In the genomic region with DNA sequence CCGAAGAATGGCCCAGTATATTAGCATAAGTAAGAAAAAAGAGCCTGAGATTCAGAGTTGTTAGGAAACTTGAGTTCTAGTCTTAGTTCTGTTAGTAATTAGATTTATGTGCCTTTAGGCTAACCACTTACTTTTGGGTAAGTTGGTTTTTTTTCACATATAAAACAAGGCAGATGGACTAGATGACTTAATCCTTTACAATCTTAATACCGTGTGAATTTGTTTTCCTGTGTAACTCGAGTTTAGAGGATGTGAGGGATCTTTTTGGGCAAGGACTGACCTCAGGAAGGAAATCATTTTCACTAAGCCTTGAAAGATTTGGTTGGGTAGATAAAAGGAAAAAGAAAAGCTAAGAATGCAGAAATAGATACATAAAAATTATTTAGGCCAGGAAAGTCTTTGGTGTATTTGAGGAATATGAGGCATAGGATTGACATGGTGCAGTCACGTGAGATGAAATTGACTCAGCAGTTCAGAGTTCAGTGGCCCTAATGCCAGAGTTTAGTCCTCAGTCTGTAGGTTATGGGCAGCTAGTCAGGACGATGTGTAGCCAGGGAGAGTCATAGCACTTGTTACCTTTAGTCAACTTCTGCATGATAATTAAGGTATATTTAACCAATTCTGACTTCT, we compare ENCODE assay signal across 1 cellular context.
TF ChIP-seq lines count a peak whose summit lies in the region.

No MANE protein-coding gene starts in this region.

TF ChIP-seq in SK-N-SH treated with all-trans-retinoic acid at 6 μM for 48 hours, 23 proteins besides CTCF, POLR2A, EP300 and RAD21 (continued from another document):
- TF ChIP-seq, protein P1, sequence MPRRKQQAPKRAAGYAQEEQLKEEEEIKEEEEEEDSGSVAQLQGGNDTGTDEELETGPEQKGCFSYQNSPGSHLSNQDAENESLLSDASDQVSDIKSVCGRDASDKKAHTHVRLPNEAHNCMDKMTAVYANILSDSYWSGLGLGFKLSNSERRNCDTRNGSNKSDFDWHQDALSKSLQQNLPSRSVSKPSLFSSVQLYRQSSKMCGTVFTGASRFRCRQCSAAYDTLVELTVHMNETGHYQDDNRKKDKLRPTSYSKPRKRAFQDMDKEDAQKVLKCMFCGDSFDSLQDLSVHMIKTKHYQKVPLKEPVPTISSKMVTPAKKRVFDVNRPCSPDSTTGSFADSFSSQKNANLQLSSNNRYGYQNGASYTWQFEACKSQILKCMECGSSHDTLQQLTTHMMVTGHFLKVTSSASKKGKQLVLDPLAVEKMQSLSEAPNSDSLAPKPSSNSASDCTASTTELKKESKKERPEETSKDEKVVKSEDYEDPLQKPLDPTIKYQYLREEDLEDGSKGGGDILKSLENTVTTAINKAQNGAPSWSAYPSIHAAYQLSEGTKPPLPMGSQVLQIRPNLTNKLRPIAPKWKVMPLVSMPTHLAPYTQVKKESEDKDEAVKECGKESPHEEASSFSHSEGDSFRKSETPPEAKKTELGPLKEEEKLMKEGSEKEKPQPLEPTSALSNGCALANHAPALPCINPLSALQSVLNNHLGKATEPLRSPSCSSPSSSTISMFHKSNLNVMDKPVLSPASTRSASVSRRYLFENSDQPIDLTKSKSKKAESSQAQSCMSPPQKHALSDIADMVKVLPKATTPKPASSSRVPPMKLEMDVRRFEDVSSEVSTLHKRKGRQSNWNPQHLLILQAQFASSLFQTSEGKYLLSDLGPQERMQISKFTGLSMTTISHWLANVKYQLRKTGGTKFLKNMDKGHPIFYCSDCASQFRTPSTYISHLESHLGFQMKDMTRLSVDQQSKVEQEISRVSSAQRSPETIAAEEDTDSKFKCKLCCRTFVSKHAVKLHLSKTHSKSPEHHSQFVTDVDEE (CRISPR knock-in tag; IDR thresholded peaks at IDR 0.05) = no peak
